Comparison of ENCODE assay signal across 17 cellular contexts in genomic region chr10:11249134-11249533, GRCh38.
DNase-seq lines count a peak whose midpoint lies in the region; ATAC-seq, FAIRE-seq and TF ChIP-seq lines count a peak whose summit lies in the region.
"Had no signal": no experiment of that assay in that cellular context is flagged by ENCODE, and none has a peak within 500 bp of the region (broad histone marks: within the 10 kb centered on the region; RNA-seq: fewer than 3 reads in every experiment).

No MANE protein-coding gene starts in this region.

- H3K4me3 Mint-ChIP-seq in activated naive CD4-positive, alpha-beta T cell treated with anti-CD3 and anti-CD28 coated beads, Interleukin-2, amount 50 U/mL, for 24 hours, result no peak overlapping the region
- no peak overlapping the region for H3K4me3 Mint-ChIP-seq in WTC11
- H3K4me3 Mint-ChIP-seq in glutamatergic neuron (ENCODE audit: unreplicated experiment), result peak overlapping the region; percentile 40
- no peak overlapping the region for H3K4me3 Mint-ChIP-seq in stimulated activated memory B cell treated with anti-CD40 and anti-IgM and Interleukin-4, amounts not matched to agents 10 μg/mL and 1 μg/mL and 100 μg/mL, for 72 hours
- H3K4me3 Mint-ChIP-seq: CD14-positive monocyte, neural progenitor cell had no signal

- POLR2A ChIA-PET in WTC11 (lab: Charles Lee), result no interaction called here

- DNase-seq in activated naive CD4-positive, alpha-beta T cell treated with Interleukin-2 at 50 U/mL for 16 hours, result no peak
- DNase-seq in WTC11 (ENCODE audit: low spot score), result no peak
- no peak for DNase-seq in glutamatergic neuron
- DNase-seq in RPMI8226, result no peak
- DNase-seq in frontal cortex (ENCODE audit: low spot score in 2 of 2), result no peak
- DNase-seq: activated CD8-positive, alpha-beta memory T cell treated with anti-CD3 and anti-CD28 coated beads for 24 hours; DMS79 treated with DMSO at 0.1 percent for 48 hours; kidney; mesenchymal stem cell; NCI-H187; NCI-H226; stimulated activated naive CD4-positive, alpha-beta T cell had no signal

- ATAC-seq in WTC11, result peak; percentile 62
- ATAC-seq in stimulated activated memory B cell treated with anti-CD40 and anti-IgM and Interleukin-4, amounts not matched to agents 10 μg/mL and 1 μg/mL and 100 μg/mL, for 72 hours, result no peak
- no peak for ATAC-seq in GM19324 (IDR thresholded peaks at IDR 0.05; ENCODE audit: low FRiP score, unreplicated experiment)

- no peak for FAIRE-seq in frontal cortex (lab: Jason Lieb, UNC)
- FAIRE-seq: kidney had no signal

- H3K36me3 Mint-ChIP-seq in activated naive CD4-positive, alpha-beta T cell treated with anti-CD3 and anti-CD28 coated beads, Interleukin-2, amount 50 U/mL, for 24 hours, result peaks cover 9% of the 10 kb centered on the region
- H3K36me3 Mint-ChIP-seq in WTC11 (no peaks in the 10 kb centered on the region), glutamatergic neuron (ENCODE audit: unreplicated experiment) (no peaks in the 10 kb centered on the region)
- peaks cover 37% of the 10 kb centered on the region for H3K36me3 Mint-ChIP-seq in stimulated activated memory B cell treated with anti-CD40 and anti-IgM and Interleukin-4, amounts not matched to agents 10 μg/mL and 1 μg/mL and 100 μg/mL, for 72 hours
- H3K36me3 Mint-ChIP-seq: neural progenitor cell had no signal

- TF ChIP-seq CTCF in WTC11 (IDR thresholded peaks at IDR 0.05), result no peak
- TF ChIP-seq CTCF in glutamatergic neuron (IDR thresholded peaks at IDR 0.05; ENCODE audit: partially characterized antibody, unreplicated experiment), result no peak

- peaks cover 32% of the 10 kb centered on the region for H3K4me1 Mint-ChIP-seq in activated naive CD4-positive, alpha-beta T cell treated with anti-CD3 and anti-CD28 coated beads, Interleukin-2, amount 50 U/mL, for 24 hours
- peaks cover 12% of the 10 kb centered on the region for H3K4me1 Mint-ChIP-seq in WTC11
- H3K4me1 Mint-ChIP-seq in glutamatergic neuron (ENCODE audit: low read depth, unreplicated experiment), result peaks cover 22% of the 10 kb centered on the region
- H3K4me1 Mint-ChIP-seq in stimulated activated memory B cell treated with anti-CD40 and anti-IgM and Interleukin-4, amounts not matched to agents 10 μg/mL and 1 μg/mL and 100 μg/mL, for 72 hours, result peaks cover 34% of the 10 kb centered on the region

- H3K27me3 Mint-ChIP-seq in activated naive CD4-positive, alpha-beta T cell treated with anti-CD3 and anti-CD28 coated beads, Interleukin-2, amount 50 U/mL, for 24 hours, result no peaks in the 10 kb centered on the region
- H3K27me3 Mint-ChIP-seq in WTC11 (ENCODE audit: low read depth) (no peaks in the 10 kb centered on the region), glutamatergic neuron (ENCODE audit: unreplicated experiment) (no peaks in the 10 kb centered on the region)
- no peaks in the 10 kb centered on the region for H3K27me3 Mint-ChIP-seq in stimulated activated memory B cell treated with anti-CD40 and anti-IgM and Interleukin-4, amounts not matched to agents 10 μg/mL and 1 μg/mL and 100 μg/mL, for 72 hours

- no peaks in the 10 kb centered on the region for H3K9me3 Mint-ChIP-seq in activated naive CD4-positive, alpha-beta T cell treated with anti-CD3 and anti-CD28 coated beads, Interleukin-2, amount 50 U/mL, for 24 hours
- H3K9me3 Mint-ChIP-seq in WTC11 (no peaks in the 10 kb centered on the region), glutamatergic neuron (ENCODE audit: unreplicated experiment) (peaks cover 4% of the 10 kb centered on the region)
- no peaks in the 10 kb centered on the region for H3K9me3 Mint-ChIP-seq in stimulated activated memory B cell treated with anti-CD40 and anti-IgM and Interleukin-4, amounts not matched to agents 10 μg/mL and 1 μg/mL and 100 μg/mL, for 72 hours
- H3K9me3 Mint-ChIP-seq: CD14-positive monocyte, neural progenitor cell had no signal

- CTCF ChIA-PET in WTC11 (lab: Charles Lee), result no interaction called here

- H3K27ac Mint-ChIP-seq in activated naive CD4-positive, alpha-beta T cell treated with anti-CD3 and anti-CD28 coated beads, Interleukin-2, amount 50 U/mL, for 24 hours, result peak overlapping the region; percentile 39
- H3K27ac Mint-ChIP-seq in WTC11, result 0 out of 2 replicates have a peak overlapping the region, but pooled peaks have one; percentile 1
- H3K27ac Mint-ChIP-seq in glutamatergic neuron (ENCODE audit: unreplicated experiment), result peak overlapping the region; percentile 41
- peak overlapping the region; percentile 58 for H3K27ac Mint-ChIP-seq in stimulated activated memory B cell treated with anti-CD40 and anti-IgM and Interleukin-4, amounts not matched to agents 10 μg/mL and 1 μg/mL and 100 μg/mL, for 72 hours
- H3K27ac Mint-ChIP-seq: neural progenitor cell had no signal

TF ChIP-seq in WTC11, 78 proteins besides CTCF, POLR2A, EP300 and RAD21 (continues in another document):
- TF ChIP-seq FOXJ3 (CRISPR knock-in tag; IDR thresholded peaks at IDR 0.05; ENCODE audit: borderline replicate concordance) (no peak), ZSCAN18 (CRISPR knock-in tag; IDR thresholded peaks at IDR 0.05) (no peak), SMAD4 (CRISPR knock-in tag; IDR thresholded peaks at IDR 0.05) (no peak), ATF3 (CRISPR knock-in tag; conservative IDR thresholded peaks at IDR 0.05) (no peak), IRF1 (CRISPR knock-in tag; IDR thresholded peaks at IDR 0.05) (no peak), NFE2L1 (CRISPR knock-in tag; IDR thresholded peaks at IDR 0.05) (no peak), SP1 (CRISPR knock-in tag; conservative IDR thresholded peaks at IDR 0.05) (no peak), NR2C2 (CRISPR knock-in tag; IDR thresholded peaks at IDR 0.05) (no peak), ZNF263 (CRISPR knock-in tag; IDR thresholded peaks at IDR 0.05; ENCODE audit: low read depth) (no peak), STAT6 (CRISPR knock-in tag; conservative IDR thresholded peaks at IDR 0.05; ENCODE audit: low read depth) (no peak)
- TF ChIP-seq, protein P1, sequence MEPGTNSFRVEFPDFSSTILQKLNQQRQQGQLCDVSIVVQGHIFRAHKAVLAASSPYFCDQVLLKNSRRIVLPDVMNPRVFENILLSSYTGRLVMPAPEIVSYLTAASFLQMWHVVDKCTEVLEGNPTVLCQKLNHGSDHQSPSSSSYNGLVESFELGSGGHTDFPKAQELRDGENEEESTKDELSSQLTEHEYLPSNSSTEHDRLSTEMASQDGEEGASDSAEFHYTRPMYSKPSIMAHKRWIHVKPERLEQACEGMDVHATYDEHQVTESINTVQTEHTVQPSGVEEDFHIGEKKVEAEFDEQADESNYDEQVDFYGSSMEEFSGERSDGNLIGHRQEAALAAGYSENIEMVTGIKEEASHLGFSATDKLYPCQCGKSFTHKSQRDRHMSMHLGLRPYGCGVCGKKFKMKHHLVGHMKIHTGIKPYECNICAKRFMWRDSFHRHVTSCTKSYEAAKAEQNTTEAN (CRISPR knock-in tag; IDR thresholded peaks at IDR 0.05), result no peak
- TF ChIP-seq, protein P2, sequence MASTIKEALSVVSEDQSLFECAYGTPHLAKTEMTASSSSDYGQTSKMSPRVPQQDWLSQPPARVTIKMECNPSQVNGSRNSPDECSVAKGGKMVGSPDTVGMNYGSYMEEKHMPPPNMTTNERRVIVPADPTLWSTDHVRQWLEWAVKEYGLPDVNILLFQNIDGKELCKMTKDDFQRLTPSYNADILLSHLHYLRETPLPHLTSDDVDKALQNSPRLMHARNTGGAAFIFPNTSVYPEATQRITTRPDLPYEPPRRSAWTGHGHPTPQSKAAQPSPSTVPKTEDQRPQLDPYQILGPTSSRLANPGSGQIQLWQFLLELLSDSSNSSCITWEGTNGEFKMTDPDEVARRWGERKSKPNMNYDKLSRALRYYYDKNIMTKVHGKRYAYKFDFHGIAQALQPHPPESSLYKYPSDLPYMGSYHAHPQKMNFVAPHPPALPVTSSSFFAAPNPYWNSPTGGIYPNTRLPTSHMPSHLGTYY (CRISPR knock-in tag; IDR thresholded peaks at IDR 0.05), result no peak

Comparison
In these comparisons a context has a peak if more than half of its experiments do, and no peak if none do; other contexts are left out.
1. H3K27ac Mint-ChIP-seq: peak in every context shown above with its lines; median percentile 58 in stimulated activated memory B cell treated with anti-CD40 and anti-IgM and Interleukin-4, amounts not matched to agents 10 μg/mL and 1 μg/mL and 100 μg/mL, for 72 hours; 41 in glutamatergic neuron; 39 in activated naive CD4-positive, alpha-beta T cell treated with anti-CD3 and anti-CD28 coated beads, Interleukin-2, amount 50 U/mL, for 24 hours; 1 in WTC11.